19 cellular contexts compared by ENCODE assay signal in the genomic region with DNA sequence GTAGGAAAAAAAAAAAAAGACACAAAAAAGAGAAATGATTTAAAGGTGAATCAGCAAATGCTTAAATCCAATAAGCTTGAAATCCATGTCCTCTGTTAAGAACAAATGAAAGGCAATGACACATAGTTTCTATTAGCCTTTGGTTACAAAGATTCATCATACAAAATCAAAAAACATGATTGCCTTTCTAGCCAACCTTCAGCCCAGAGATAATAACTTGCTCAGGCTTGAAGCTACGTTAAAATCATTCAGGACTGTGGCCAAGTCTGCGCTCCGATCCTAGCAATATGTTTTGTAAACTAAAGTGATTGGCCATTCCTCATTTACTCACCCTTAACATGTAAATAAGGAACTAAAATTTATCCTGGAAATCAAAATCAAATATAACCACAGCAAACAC.
"Had no signal": no experiment of that assay in that cellular context is flagged by ENCODE, and none has a peak within 500 bp of the region (broad histone marks: within the 10 kb centered on the region; RNA-seq: fewer than 3 reads in every experiment).

No MANE protein-coding gene starts in this region.

- H3K4me3 ChIP-seq: colonic mucosa, heart left ventricle, testis, upper lobe of right lung had no signal

- H3K27ac Mint-ChIP-seq: activated naive CD4-positive, alpha-beta T cell treated with anti-CD3 and anti-CD28 coated beads, Interleukin-2, amount 50 U/mL, for 72 hours; natural killer cell treated with Interleukin-12 subunit alpha and Interleukin-12 subunit beta and Interleukin-15 and Interleukin-18, amount 100 ng/mL, for 72 hours; stimulated activated naive CD8-positive, alpha-beta T cell treated with anti-CD3 and anti-CD28 coated beads, Interleukin-15, Interleukin-2, amounts not matched to agents 100 ng/mL and 50 ng/mL, for 24 hours; T-helper 17 cell had no signal

- H3K27me3 ChIP-seq: colonic mucosa, heart left ventricle, testis, upper lobe of right lung had no signal

- H3K27me3 Mint-ChIP-seq: natural killer cell treated with Interleukin-12 subunit alpha and Interleukin-12 subunit beta and Interleukin-15 and Interleukin-18, amount 100 ng/mL, for 72 hours; stimulated activated naive CD8-positive, alpha-beta T cell treated with anti-CD3 and anti-CD28 coated beads, Interleukin-15, Interleukin-2, amounts not matched to agents 100 ng/mL and 50 ng/mL, for 24 hours; T-helper 17 cell had no signal

- H3K36me3 Mint-ChIP-seq: activated naive CD4-positive, alpha-beta T cell treated with anti-CD3 and anti-CD28 coated beads, Interleukin-2, amount 50 U/mL, for 72 hours; natural killer cell treated with Interleukin-12 subunit alpha and Interleukin-12 subunit beta and Interleukin-15 and Interleukin-18, amount 100 ng/mL, for 72 hours had no signal

- H3K36me3 ChIP-seq: colonic mucosa, upper lobe of right lung had no signal

- H3K4me1 Mint-ChIP-seq: T-helper 17 cell had no signal

- H3K4me1 ChIP-seq: colonic mucosa, testis, upper lobe of right lung had no signal

- H3K4me3 Mint-ChIP-seq: activated T-cell treated with anti-CD3 and anti-CD28 coated beads, Interleukin-2, amount 50 U/mL, for 4 hours; natural killer cell treated with Interleukin-12 subunit alpha and Interleukin-12 subunit beta and Interleukin-15 and Interleukin-18, amount 100 ng/mL, for 72 hours; stimulated activated naive CD8-positive, alpha-beta T cell treated with anti-CD3 and anti-CD28 coated beads, Interleukin-15, Interleukin-2, amounts not matched to agents 100 ng/mL and 50 ng/mL, for 24 hours; T-helper 17 cell had no signal

- H3K27ac ChIP-seq: colonic mucosa, heart left ventricle, upper lobe of right lung had no signal

- DNase-seq: activated CD4-positive, alpha-beta T cell treated with anti-CD3 and anti-CD28 coated beads, Interleukin-2, amount 50 U/mL, for 48 hours; activated CD4-positive, CD25-positive, alpha-beta regulatory T cell treated with anti-CD3 and anti-CD28 coated beads, Interleukin-2, amount 50 U/mL, for 72 hours; activated effector memory CD4-positive, alpha-beta T cell treated with anti-CD3 and anti-CD28 coated beads, Interleukin-2, amount 50 U/mL, for 16 hours; activated T-cell treated with anti-CD3 and anti-CD28 coated beads, Interleukin-2, amount 50 U/mL, for 4 hours; colonic mucosa; effector CD4-positive, alpha-beta T cell; foreskin fibroblast; heart left ventricle; mesenchymal stem cell; stimulated activated CD4-positive, alpha-beta T cell treated with anti-CD3 and anti-CD28 coated beads, Interleukin-4, amount 100 ng/mL, for 1 hour; stimulated activated CD8-positive, alpha-beta memory T cell treated with anti-CD3 and anti-CD28 coated beads, Interleukin-4, amount 100 ng/mL, for 48 hours; T-helper 17 cell; testis; upper lobe of right lung had no signal

- H3K9me3 ChIP-seq: colonic mucosa, heart left ventricle, testis, upper lobe of right lung had no signal

- ATAC-seq: activated T-cell treated with anti-CD3 and anti-CD28 coated beads, Interleukin-2, amount 50 U/mL, for 4 hours; heart left ventricle; left lobe of liver; natural killer cell treated with Interleukin-12 subunit alpha and Interleukin-12 subunit beta and Interleukin-15 and Interleukin-18, amount 100 ng/mL, for 72 hours; SK-N-SH treated with all-trans-retinoic acid at 6 μM for 48 hours; T-helper 17 cell; upper lobe of right lung had no signal
